15 cellular contexts compared by ENCODE assay signal in the genomic region with DNA sequence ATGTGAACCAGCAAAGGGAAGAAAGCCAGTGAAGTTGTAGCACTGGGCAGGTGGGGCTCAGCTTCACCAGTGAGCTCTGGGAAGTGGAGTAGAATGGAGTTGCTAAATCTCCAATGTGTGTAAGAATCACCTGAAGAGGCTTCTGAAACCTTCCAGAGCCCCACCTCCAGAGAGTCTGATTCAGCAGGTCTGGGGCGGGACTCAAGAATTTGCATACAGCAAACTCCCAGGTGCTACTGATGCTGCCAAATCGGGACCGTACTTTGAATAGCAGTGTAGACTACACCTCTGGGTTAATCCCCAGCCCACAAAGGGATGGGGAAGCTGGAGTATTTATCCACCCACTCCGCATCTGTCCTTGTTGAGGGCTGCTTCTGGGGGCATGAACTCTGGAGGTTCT.
DNase-seq lines count a peak whose midpoint lies in the region; ATAC-seq and TF ChIP-seq lines count a peak whose summit lies in the region.
"Had no signal": no experiment of that assay in that cellular context is flagged by ENCODE, and none has a peak within 500 bp of the region (broad histone marks: within the 10 kb centered on the region; RNA-seq: fewer than 3 reads in every experiment).

No MANE protein-coding gene starts in this region.

- peaks cover 42% of the 10 kb centered on the region for H3K4me1 Mint-ChIP-seq in WTC11
- H3K4me1 Mint-ChIP-seq: B cell had no signal

- no peaks in the 10 kb centered on the region for H3K27me3 ChIP-seq in Karpas-422 (ENCODE audit: low read length)

- no peaks in the 10 kb centered on the region for H3K9me2 ChIP-seq in Karpas-422 (replicated peaks; ENCODE audit: insufficient read depth, low read length)

- H3K36me3 ChIP-seq in Karpas-422 (ENCODE audit: insufficient read depth, low read length) = no peaks in the 10 kb centered on the region; the same call in 1 of the 2 replicates
- H3K36me3 ChIP-seq: BLaER1 treated with 17β-estradiol and CSF1 and Interleukin-3, amounts not matched to agents 10 nM and 100 nM; HAP-1 had no signal

- H3K4me1 ChIP-seq in Karpas-422 (ENCODE audit: low read length) = peaks cover 95% of the 10 kb centered on the region
- H3K4me1 ChIP-seq: BLaER1 treated with 17β-estradiol and CSF1 and Interleukin-3, amounts not matched to agents 10 nM and 100 nM; HAP-1 had no signal

- POLR2A ChIA-PET in WTC11 (lab: Charles Lee) = interaction anchor here (1.2 kb wide), 1 partner anchor 32 kb away, joined by 3 read pairs; no protein-coding TSS in a partner anchor

- H3K9ac ChIP-seq in Karpas-422 (ENCODE audit: low read length) = peak overlapping the region; percentile 68
- H3K9ac ChIP-seq: BLaER1 treated with 17β-estradiol and CSF1 and Interleukin-3, amounts not matched to agents 10 nM and 100 nM had no signal

- ATAC-seq in WTC11 (peak; percentile 69), HG03571 (IDR thresholded peaks at IDR 0.05; ENCODE audit: unreplicated experiment) (no peak), HG03095 (IDR thresholded peaks at IDR 0.05; ENCODE audit: unreplicated experiment) (no peak)
- ATAC-seq: CD8-positive, alpha-beta T cell had no signal

- H2AFZ ChIP-seq in Karpas-422 (ENCODE audit: low read length) = no peak overlapping the region

- no peaks in the 10 kb centered on the region for H3K9me3 ChIP-seq in Karpas-422 (ENCODE audit: low read length)
- H3K9me3 ChIP-seq: BLaER1 treated with 17β-estradiol and CSF1 and Interleukin-3, amounts not matched to agents 10 nM and 100 nM; HAP-1 had no signal

- H3K27ac ChIP-seq in Karpas-422 (ENCODE audit: low read length) = peak overlapping the region; percentile 88
- H3K27ac ChIP-seq: BLaER1 treated with 17β-estradiol and CSF1 and Interleukin-3, amounts not matched to agents 10 nM and 100 nM; HL-60 had no signal

- no peaks in the 10 kb centered on the region for H4K20me1 ChIP-seq in Karpas-422 (ENCODE audit: insufficient read depth, low read depth, low read length)

- peak overlapping the region; percentile 94 for H3K4me2 ChIP-seq in Karpas-422 (ENCODE audit: low read depth, low read length, poor library complexity, severe bottlenecking)
- H3K4me2 ChIP-seq: BLaER1 treated with 17β-estradiol and CSF1 and Interleukin-3, amounts not matched to agents 10 nM and 100 nM had no signal

- H3K36me3 Mint-ChIP-seq in WTC11 = peaks cover 9% of the 10 kb centered on the region
- H3K36me3 Mint-ChIP-seq: CD8-positive, alpha-beta T cell had no signal

- H3K79me2 ChIP-seq in Karpas-422 (ENCODE audit: low read length) = no peaks in the 10 kb centered on the region

- no peaks in the 10 kb centered on the region; the same call in 1 of the 2 replicates for H3K27me3 Mint-ChIP-seq in WTC11 (ENCODE audit: low read depth)

- peak overlapping the region; percentile 62; the same call in 1 of the 2 replicates for H3K27ac Mint-ChIP-seq in WTC11
- H3K27ac Mint-ChIP-seq: B cell; CD8-positive, alpha-beta T cell had no signal

- DNase-seq in Karpas-422 (peak; percentile 91), NCI-H526 treated with DMSO at 0.1 percent for 48 hours (lab: John Stamatoyannopoulos, UW) (peak; percentile 41), WTC11 (ENCODE audit: low spot score) (peak; percentile 26), NCI-H2029 treated with DMSO at 0.1 percent for 48 hours (lab: John Stamatoyannopoulos, UW) (no peak)
- DNase-seq: Calu3; CD8-positive, alpha-beta T cell; DMS79 treated with DMSO at 0.1 percent for 48 hours; GF-D8; GOT3 had no signal

- H3K9me3 Mint-ChIP-seq in WTC11 = peaks cover 13% of the 10 kb centered on the region
- H3K9me3 Mint-ChIP-seq: CD8-positive, alpha-beta T cell had no signal

- TF ChIP-seq CTCF in WTC11 (IDR thresholded peaks at IDR 0.05) = no peak

- peak overlapping the region; percentile 63 for H3K4me3 ChIP-seq in Karpas-422 (ENCODE audit: low read length)
- H3K4me3 ChIP-seq: BLaER1 treated with 17β-estradiol and CSF1 and Interleukin-3, amounts not matched to agents 10 nM and 100 nM; HAP-1 had no signal

- CTCF ChIA-PET in WTC11 (lab: Charles Lee) = interaction anchor here (0.7 to 4.0 kb wide), 3 partner anchors 16 to 37 kb away, joined by 3 to 21 read pairs (median 16); no protein-coding TSS in a partner anchor

- H3K4me3 Mint-ChIP-seq in WTC11 = no peak overlapping the region
- H3K4me3 Mint-ChIP-seq: B cell; CD8-positive, alpha-beta T cell had no signal

TF ChIP-seq in WTC11, 78 proteins besides CTCF, POLR2A, EP300 and RAD21:
- TF ChIP-seq ZNF671 (CRISPR knock-in tag; IDR thresholded peaks at IDR 0.05) (0 out of 2 replicates have a peak, but pooled peaks have one; percentile 41), ZNF263 (CRISPR knock-in tag; IDR thresholded peaks at IDR 0.05; ENCODE audit: low read depth) (no peak)
TF ChIP-seq in WTC11: peak in this region for 1.
